23 cellular contexts compared by ENCODE assay signal in genomic region chr1:97204468-97204867, GRCh38.
DNase-seq lines count a peak whose midpoint lies in the region; FAIRE-seq lines count a peak whose summit lies in the region.
"Had no signal": no experiment of that assay in that cellular context is flagged by ENCODE, and none has a peak within 500 bp of the region (broad histone marks: within the 10 kb centered on the region; RNA-seq: fewer than 3 reads in every experiment).

No MANE protein-coding gene starts in this region.

- no peak overlapping the region for H2BK5ac ChIP-seq in mesendoderm (ENCODE audit: low read length)

- H3K9ac ChIP-seq in rectal smooth muscle tissue (ENCODE audit: low read length): no peak overlapping the region
- no peak overlapping the region for H3K9ac ChIP-seq in mesendoderm (ENCODE audit: low read length)

- peaks cover 3% of the 10 kb centered on the region for H3K4me1 ChIP-seq in rectal smooth muscle tissue (ENCODE audit: control insufficient read depth, insufficient read depth, low read length)
- no peaks in the 10 kb centered on the region for H3K4me1 ChIP-seq in mesendoderm (ENCODE audit: control insufficient read depth, low read depth, low read length)
- H3K4me1 ChIP-seq: breast epithelium, colonic mucosa, esophagus muscularis mucosa, lower lobe of right lung had no signal

- H3K27me3 ChIP-seq in rectal smooth muscle tissue (ENCODE audit: control insufficient read depth, insufficient read depth, low read length): no peaks in the 10 kb centered on the region
- H3K27me3 ChIP-seq in mesendoderm (ENCODE audit: insufficient read depth, low read length, poor library complexity): no peaks in the 10 kb centered on the region
- H3K27me3 ChIP-seq: breast epithelium, colonic mucosa, esophagus muscularis mucosa, tibial artery had no signal

- peak; percentile 35 for FAIRE-seq in endometrium (lab: Jason Lieb, UNC)
- FAIRE-seq: GM12891 had no signal

- H3K4me2 ChIP-seq in mesendoderm (ENCODE audit: low read length): no peak overlapping the region

- H3K36me3 ChIP-seq in rectal smooth muscle tissue (ENCODE audit: control insufficient read depth, insufficient read depth, low read length) (no peaks in the 10 kb centered on the region), mesendoderm (ENCODE audit: control insufficient read depth, insufficient read depth, low read length) (no peaks in the 10 kb centered on the region)
- H3K36me3 ChIP-seq: breast epithelium, colonic mucosa, esophagus muscularis mucosa, lower lobe of right lung, tibial artery had no signal

- H2AK5ac ChIP-seq in mesendoderm (ENCODE audit: low read length): no peak overlapping the region

- H4K5ac ChIP-seq in mesendoderm (ENCODE audit: low read length): no peak overlapping the region

- no CpG with 5 or more reads among the region's 1 CpG for whole genome bisulfite sequencing in mesendoderm (ENCODE audit: extremely low coverage, insufficient coverage, low lambda C conversion rate)

- no peak overlapping the region for H2BK120ac ChIP-seq in mesendoderm (ENCODE audit: low read depth, low read length)

- peak overlapping the region; percentile 30 for H3K27ac ChIP-seq in rectal smooth muscle tissue (ENCODE audit: low read depth, low read length)
- no peak overlapping the region for H3K27ac ChIP-seq in mesendoderm (ENCODE audit: low read depth, low read length)
- H3K27ac ChIP-seq: breast epithelium, colonic mucosa, esophagus muscularis mucosa, lower lobe of right lung, tibial artery had no signal

- H3K79me2 ChIP-seq in mesendoderm (ENCODE audit: control insufficient read depth, insufficient read depth, low read length): no peaks in the 10 kb centered on the region

- H3K56ac ChIP-seq in mesendoderm (ENCODE audit: low read length): no peak overlapping the region

- no peak overlapping the region for H3K4ac ChIP-seq in mesendoderm (ENCODE audit: low read depth, low read length)

- DNase-seq in EH (ENCODE audit: low read depth) (peak; percentile 65), M059J (ENCODE audit: low read depth) (peak; percentile 64), mesendoderm (no peak), activated gamma-delta T cell (lab: John Stamatoyannopoulos, UW) (no peak), COLO668 (lab: John Stamatoyannopoulos, UW; ENCODE audit: unreplicated experiment) (no peak)
- DNase-seq: activated CD4-positive, alpha-beta memory T cell treated with anti-CD3 and anti-CD28 coated beads for 36 hours; AML-193; CD8-positive, alpha-beta memory T cell; colonic mucosa; effector memory CD8-positive, alpha-beta T cell; H7; Karpas-422; kidney; lower lobe of right lung; NCI-H187 treated with DMSO at 0.1 percent for 48 hours; stimulated activated naive CD8-positive, alpha-beta T cell treated with anti-CD3 and anti-CD28 coated beads, Interleukin-15, amount 100 ng/mL, for 72 hours; T-helper 9 cell; tibial artery had no signal

- no peak overlapping the region for H3K18ac ChIP-seq in mesendoderm (ENCODE audit: low read length)

- H2BK15ac ChIP-seq in mesendoderm (replicated peaks; ENCODE audit: low read depth): no peak overlapping the region

- no peak overlapping the region for H4K8ac ChIP-seq in mesendoderm (ENCODE audit: low read depth, low read length)

- no peak overlapping the region for H3K4me3 ChIP-seq in rectal smooth muscle tissue (ENCODE audit: low read length)
- no peak overlapping the region for H3K4me3 ChIP-seq in mesendoderm (ENCODE audit: low read length)
- H3K4me3 ChIP-seq: breast epithelium, colonic mucosa, esophagus muscularis mucosa, lower lobe of right lung, tibial artery had no signal

- no peaks in the 10 kb centered on the region for H3K79me1 ChIP-seq in mesendoderm (ENCODE audit: low read length)

- no peak overlapping the region for H3K23ac ChIP-seq in mesendoderm (ENCODE audit: low read length)

Comparison
In these comparisons a context has a peak if more than half of its experiments do, and no peak if none do; other contexts are left out.
1. DNase-seq: peak in EH (single experiment) and M059J (single experiment); none in mesendoderm (single experiment), activated gamma-delta T cell (single experiment) and COLO668 (single experiment).